In genomic region chr15:77631790-77632551, GRCh38 we compare ENCODE assay signal across 14 cellular contexts. TPM values are rescaled to one million over a fixed set of nuclear protein-coding genes. Genes with fewer than 3 reads are reported as not detected.
A peak's percentile ranks its signal among the peaks of the same experiment; 100 is the strongest.
DNase-seq lines count a peak whose midpoint lies in the region; ATAC-seq and TF ChIP-seq lines count a peak whose summit lies in the region.
"Had no signal": no experiment of that assay in that cellular context is flagged by ENCODE, and none has a peak within 500 bp of the region (broad histone marks: within the 10 kb centered on the region; RNA-seq: fewer than 3 reads in every experiment).

No MANE protein-coding gene starts in this region.

- no peaks in the 10 kb centered on the region for H3K9me3 ChIP-seq in cardiac muscle cell (ENCODE audit: low read depth)
- no peaks in the 10 kb centered on the region for H3K9me3 ChIP-seq in neural progenitor cell (ENCODE audit: low read depth)
- peaks cover 1% of the 10 kb centered on the region for H3K9me3 ChIP-seq in aorta (ENCODE audit: control insufficient read depth, low read length)
- H3K9me3 ChIP-seq: neutrophil had no signal

- H2AFZ ChIP-seq in neural progenitor cell (replicated peaks): no peak overlapping the region

- H3K27me3 Mint-ChIP-seq in endothelial cell (ENCODE audit: unreplicated experiment) (peaks cover 2% of the 10 kb centered on the region), neural progenitor cell (ENCODE audit: insufficient read depth, low read depth) (peaks cover 28% of the 10 kb centered on the region)

- peak overlapping the region; percentile 94 for H3K4me2 ChIP-seq in neural progenitor cell

- 3 to 6% methylated on average over 24 to 50 of the region's 50 CpGs for WGBS in aorta, 2 donors

- H3K4me1 ChIP-seq in cardiac muscle cell (ENCODE audit: low read depth) (peaks cover 25% of the 10 kb centered on the region), neural progenitor cell (peaks cover 41% of the 10 kb centered on the region), aorta (ENCODE audit: control insufficient read depth in 1 of 2, insufficient read depth in 2 of 2, low read length in 2 of 2) (no peaks in the 10 kb centered on the region)

- intact Hi-C loops in left cardiac atrium (cut with DNase I) (loop anchor here (5.0 to 10.0 kb wide), 2 partner anchors 190 to 517 kb away; no protein-coding TSS in a partner anchor), aorta (cut with DNase I) (loop anchor here (5.0 to 10.0 kb wide), 3 partner anchors 193 to 527 kb away; no protein-coding TSS in a partner anchor)

- no peak for TF ChIP-seq CTCF in cardiac muscle cell (IDR thresholded peaks at IDR 0.05; ENCODE audit: low read depth, low read length)
- no peak for TF ChIP-seq CTCF in endothelial cell (IDR thresholded peaks at IDR 0.05; ENCODE audit: unreplicated experiment)
- TF ChIP-seq CTCF in neural progenitor cell (IDR thresholded peaks at IDR 0.05): no peak

- no peak overlapping the region for H3K27ac ChIP-seq in cardiac muscle cell
- H3K27ac ChIP-seq in neural progenitor cell: no peak overlapping the region
- no peak overlapping the region for H3K27ac ChIP-seq in aorta (ENCODE audit: low read depth in 1 of 2, low read length in 2 of 2)
- H3K27ac ChIP-seq: neutrophil had no signal

- H3K9ac ChIP-seq in neural progenitor cell: peak overlapping the region; percentile 22

- ATAC-seq in left cardiac atrium (no peak), aorta (ENCODE audit: low FRiP score) (no peak)

- peaks cover 66% of the 10 kb centered on the region for H3F3A ChIP-seq in neural progenitor cell (ENCODE audit: low read depth)

- H4K20me1 ChIP-seq in neural progenitor cell (ENCODE audit: low read depth): peaks cover 36% of the 10 kb centered on the region

- no peak overlapping the region for H3K4me3 Mint-ChIP-seq in endothelial cell (ENCODE audit: unreplicated experiment)
- H3K4me3 Mint-ChIP-seq in neural progenitor cell: peak overlapping the region; percentile 80
- H3K4me3 Mint-ChIP-seq: CD4-positive, CD25-positive, alpha-beta regulatory T cell had no signal

- H3K9me3 Mint-ChIP-seq in endothelial cell (ENCODE audit: unreplicated experiment): no peaks in the 10 kb centered on the region
- H3K9me3 Mint-ChIP-seq in neural progenitor cell: no peaks in the 10 kb centered on the region

- peak in 1 of 2 donors; percentile 66 for DNase-seq in cardiac muscle cell (ENCODE audit: low read depth in 1 of 2, low spot score in 1 of 2)
- no peak for DNase-seq in left cardiac atrium
- peak; percentile 49 for DNase-seq in endothelial cell (ENCODE audit: low spot score)
- peak; percentile 74 for DNase-seq in neural progenitor cell (ENCODE audit: low spot score)
- DNase-seq in aorta: no peak
- DNase-seq in GM03348 (ENCODE audit: low spot score): no peak
- DNase-seq in activated naive CD4-positive, alpha-beta T cell treated with Interleukin-2 at 50 U/mL for 16 hours: no peak
- no peak for DNase-seq in glomerular visceral epithelial cell (ENCODE audit: extremely low spot score)
- DNase-seq: activated T-cell treated with anti-CD3 and anti-CD28 coated beads for 4 hours; CD4-positive, CD25-positive, alpha-beta regulatory T cell; erythroblast; NCI-H1105; stimulated activated CD8-positive, alpha-beta memory T cell treated with anti-CD3 and anti-CD28 coated beads, Interleukin-4, amount 100 ng/mL, for 48 hours had no signal

- H3K36me3 ChIP-seq in cardiac muscle cell (no peaks in the 10 kb centered on the region), neural progenitor cell (no peaks in the 10 kb centered on the region), aorta (ENCODE audit: control insufficient read depth in 1 of 2, insufficient read depth in 2 of 2, low read length in 1 of 2) (no peaks in the 10 kb centered on the region)
- H3K36me3 ChIP-seq: neutrophil had no signal

- H3K27ac Mint-ChIP-seq in endothelial cell (ENCODE audit: unreplicated experiment) (no peak overlapping the region), neural progenitor cell (no peak overlapping the region)
- H3K27ac Mint-ChIP-seq: CD4-positive, CD25-positive, alpha-beta regulatory T cell had no signal

- H3K4me1 Mint-ChIP-seq in endothelial cell (ENCODE audit: unreplicated experiment) (peaks cover 3% of the 10 kb centered on the region), neural progenitor cell (peaks cover 47% of the 10 kb centered on the region)

- H3K79me2 ChIP-seq in neural progenitor cell (ENCODE audit: low read depth): peaks cover 49% of the 10 kb centered on the region

- peaks cover 5% of the 10 kb centered on the region for H3K27me3 ChIP-seq in cardiac muscle cell
- peaks cover 16% of the 10 kb centered on the region for H3K27me3 ChIP-seq in neural progenitor cell
- H3K27me3 ChIP-seq in aorta (ENCODE audit: control insufficient read depth in 1 of 2, insufficient read depth in 2 of 2, low read length in 1 of 2): no peaks in the 10 kb centered on the region

- H3K36me3 Mint-ChIP-seq in endothelial cell (ENCODE audit: low read depth, unreplicated experiment): no peaks in the 10 kb centered on the region
- no peaks in the 10 kb centered on the region for H3K36me3 Mint-ChIP-seq in neural progenitor cell

- H3K4me3 ChIP-seq in cardiac muscle cell (peak overlapping the region; percentile 53), neural progenitor cell (peak overlapping the region; percentile 90), aorta (ENCODE audit: low read length in 2 of 2) (peak overlapping the region; percentile 19 to 57)

RNA-seq across cellular contexts. Expression of gene LINGO1, which starts 0.7 kb away (rescaled TPM):
- total RNA-seq in cardiac muscle cell (21.8 and 31.8 TPM in 2 replicates), left cardiac atrium (10 to 100 TPM in 1 of 2 donors, 1 to 10 TPM in 1; 7.7 to 30.5 TPM), endothelial cell (ENCODE audit: unreplicated experiment) (18.8 TPM), neural progenitor cell (ENCODE audit: low replicate concordance) (7.9 and 28.2 TPM in 2 replicates), aorta (1 to 10 TPM; 1.9 to 2.1 TPM)
- polyA plus RNA-seq in cardiac muscle cell (37.0 and 75.4 TPM in 2 replicates), aorta (1 to 10 TPM in 1 of 2 donors, under 1 TPM in 1; 0.38 to 1.0 TPM)
- total RNA-seq: CD4-positive, CD25-positive, alpha-beta regulatory T cell had no signal
- polyA plus RNA-seq: CD4-positive, CD25-positive, alpha-beta regulatory T cell had no signal

Comparison
In these comparisons a context has a peak if more than half of its experiments do, and no peak if none do; other contexts are left out.
1. DNase-seq: peak in endothelial cell (single experiment) and neural progenitor cell (single experiment); none in left cardiac atrium (single experiment), aorta (0 of 2), GM03348 (single experiment), activated naive CD4-positive, alpha-beta T cell treated with Interleukin-2 at 50 U/mL for 16 hours (single experiment) and glomerular visceral epithelial cell (single experiment).
2. H3K4me3 ChIP-seq: peak in every context shown above with its lines; median percentile 90 in neural progenitor cell; 53 in cardiac muscle cell; 38 in aorta.